Comparison of ENCODE assay signal across 1 cellular context in genomic region chr5:160887780-160888179, GRCh38.
TF ChIP-seq lines count a peak whose summit lies in the region.

No MANE protein-coding gene starts in this region.

TF ChIP-seq in HepG2, 621 proteins besides CTCF, POLR2A, EP300 and RAD21 (continued from another document and continues in another):
- 0 out of 2 replicates have a peak, but pooled peaks have one; percentile 1 for TF ChIP-seq E2F1 (CRISPR knock-in tag; IDR thresholded peaks at IDR 0.05)
- no peak for TF ChIP-seq FOXC1 (CRISPR knock-in tag; IDR thresholded peaks at IDR 0.05; ENCODE audit: borderline replicate concordance)
- TF ChIP-seq SP2 (CRISPR knock-in tag; IDR thresholded peaks at IDR 0.05), result no peak
- TF ChIP-seq IRF2 (CRISPR knock-in tag; IDR thresholded peaks at IDR 0.05), result peak; percentile 68; the same call in 1 of the 2 replicates
- TF ChIP-seq PRPF4 (IDR thresholded peaks at IDR 0.05; ENCODE audit: low read depth, low read length, poor library complexity, severe bottlenecking), result no peak
- TF ChIP-seq ZNF678 (CRISPR knock-in tag; IDR thresholded peaks at IDR 0.05), result no peak
- TF ChIP-seq MEIS1 (CRISPR knock-in tag; IDR thresholded peaks at IDR 0.05; ENCODE audit: borderline replicate concordance), result no peak
- no peak for TF ChIP-seq ARNT2 (CRISPR knock-in tag; IDR thresholded peaks at IDR 0.05; ENCODE audit: low read depth)
- no peak for TF ChIP-seq ZNF546 (CRISPR knock-in tag; conservative IDR thresholded peaks at IDR 0.05)
- TF ChIP-seq ZNF639 (CRISPR knock-in tag; conservative IDR thresholded peaks at IDR 0.05), result no peak
- TF ChIP-seq MIXL1 (CRISPR knock-in tag; IDR thresholded peaks at IDR 0.05), result peak; percentile 59; the same call in 1 of the 2 replicates
- TF ChIP-seq ZBTB1 (CRISPR knock-in tag; IDR thresholded peaks at IDR 0.05; ENCODE audit: borderline replicate concordance), result no peak
- peak; percentile 38; the same call in 1 of the 2 replicates for TF ChIP-seq REPIN1 (CRISPR knock-in tag; IDR thresholded peaks at IDR 0.05; ENCODE audit: borderline replicate concordance, low read depth)
- peak; percentile 72 for TF ChIP-seq TCF7 (IDR thresholded peaks at IDR 0.05; ENCODE audit: low read depth)
- no peak for TF ChIP-seq TBP (CRISPR knock-in tag; IDR thresholded peaks at IDR 0.05)
- 0 out of 2 replicates have a peak, but pooled peaks have one; percentile 3 for TF ChIP-seq ATF7 (IDR thresholded peaks at IDR 0.05)
- TF ChIP-seq ATF7 (CRISPR knock-in tag; IDR thresholded peaks at IDR 0.05), result no peak
- TF ChIP-seq ATF4 (CRISPR knock-in tag; IDR thresholded peaks at IDR 0.05), result peak in 1 of 2 experiments; percentile 48; a peak in 1 of 4 replicates
- no peak for TF ChIP-seq ZNF777 (CRISPR knock-in tag; IDR thresholded peaks at IDR 0.05)
- TF ChIP-seq ZBTB34 (CRISPR knock-in tag; IDR thresholded peaks at IDR 0.05), result peak; percentile 50; the same call in 1 of the 2 replicates
- no peak for TF ChIP-seq ARID2 (CRISPR knock-in tag; IDR thresholded peaks at IDR 0.05; ENCODE audit: borderline replicate concordance)
- no peak for TF ChIP-seq KMT2B (CRISPR knock-in tag; IDR thresholded peaks at IDR 0.05)
- no peak for TF ChIP-seq RFX1 (IDR thresholded peaks at IDR 0.05)
- TF ChIP-seq RFXANK (CRISPR knock-in tag; IDR thresholded peaks at IDR 0.05), result no peak
- no peak for TF ChIP-seq NFRKB (IDR thresholded peaks at IDR 0.05)
- no peak for TF ChIP-seq FUBP1 (CRISPR knock-in tag; IDR thresholded peaks at IDR 0.05; ENCODE audit: borderline replicate concordance)
- TF ChIP-seq ZSCAN22 (CRISPR knock-in tag; IDR thresholded peaks at IDR 0.05), result no peak
- TF ChIP-seq KMT2A (CRISPR knock-in tag; IDR thresholded peaks at IDR 0.05), result no peak
- no peak for TF ChIP-seq ZNF615 (CRISPR knock-in tag; IDR thresholded peaks at IDR 0.05; ENCODE audit: borderline replicate concordance)
- peak; percentile 53; the same call in 1 of the 2 replicates for TF ChIP-seq TARDBP (CRISPR knock-in tag; IDR thresholded peaks at IDR 0.05)
- peak; percentile 60 for TF ChIP-seq THRA (CRISPR knock-in tag; IDR thresholded peaks at IDR 0.05; ENCODE audit: borderline replicate concordance)
- no peak for TF ChIP-seq ZNF839 (CRISPR knock-in tag; IDR thresholded peaks at IDR 0.05; ENCODE audit: borderline replicate concordance)
- TF ChIP-seq ZNF317 (CRISPR knock-in tag; IDR thresholded peaks at IDR 0.05), result no peak
- TF ChIP-seq MLLT10 (CRISPR knock-in tag; IDR thresholded peaks at IDR 0.05), result no peak
- TF ChIP-seq ZNF616 (CRISPR knock-in tag; IDR thresholded peaks at IDR 0.05; ENCODE audit: low read depth), result no peak
- TF ChIP-seq SNRNP70 (IDR thresholded peaks at IDR 0.05; ENCODE audit: low read depth, low read length), result no peak
- TF ChIP-seq PRDM10 (CRISPR knock-in tag; IDR thresholded peaks at IDR 0.05; ENCODE audit: low read depth), result no peak
- no peak for TF ChIP-seq CENPX (CRISPR knock-in tag; IDR thresholded peaks at IDR 0.05)
- no peak for TF ChIP-seq NONO (IDR thresholded peaks at IDR 0.05)
- peak; percentile 50; the same call in 1 of the 2 replicates for TF ChIP-seq NONO (CRISPR knock-in tag; conservative IDR thresholded peaks at IDR 0.05)
- no peak for TF ChIP-seq TEAD2 (CRISPR knock-in tag; IDR thresholded peaks at IDR 0.05)
- TF ChIP-seq FOSL1 (CRISPR knock-in tag; IDR thresholded peaks at IDR 0.05; ENCODE audit: borderline replicate concordance), result no peak
- TF ChIP-seq ZNF12 (CRISPR knock-in tag; IDR thresholded peaks at IDR 0.05), result 0 out of 2 replicates have a peak, but pooled peaks have one; percentile 15
- no peak for TF ChIP-seq ZNF235 (CRISPR knock-in tag; IDR thresholded peaks at IDR 0.05; ENCODE audit: borderline replicate concordance)
- peak; percentile 66; the same call in 1 of the 2 replicates for TF ChIP-seq ATF2 (CRISPR knock-in tag; IDR thresholded peaks at IDR 0.05)
- peak; percentile 84; the same call in 1 of the 2 replicates for TF ChIP-seq ZNF644 (CRISPR knock-in tag; IDR thresholded peaks at IDR 0.05; ENCODE audit: low read depth)
- TF ChIP-seq SPEN (CRISPR knock-in tag; IDR thresholded peaks at IDR 0.05; ENCODE audit: low read depth), result no peak
- no peak for TF ChIP-seq ZNF343 (CRISPR knock-in tag; IDR thresholded peaks at IDR 0.05)
- TF ChIP-seq ELF1 (CRISPR knock-in tag; IDR thresholded peaks at IDR 0.05), result no peak
- TF ChIP-seq GABPB1 (CRISPR knock-in tag; IDR thresholded peaks at IDR 0.05), result no peak
- no peak for TF ChIP-seq CREB3 (CRISPR knock-in tag; IDR thresholded peaks at IDR 0.05)
- TF ChIP-seq ZNF446 (CRISPR knock-in tag; IDR thresholded peaks at IDR 0.05), result no peak
- TF ChIP-seq ZNF432 (CRISPR knock-in tag; IDR thresholded peaks at IDR 0.05; ENCODE audit: borderline replicate concordance), result no peak
- TF ChIP-seq ZNF33B (CRISPR knock-in tag; IDR thresholded peaks at IDR 0.05), result no peak
- no peak for TF ChIP-seq HHEX (CRISPR knock-in tag; IDR thresholded peaks at IDR 0.05)
- no peak for TF ChIP-seq HNRNPH1 (optimal IDR thresholded peaks at IDR 0.05; ENCODE audit: low read depth, low read length)
